Comparison of ENCODE assay signal across 11 cellular contexts in the genomic region with DNA sequence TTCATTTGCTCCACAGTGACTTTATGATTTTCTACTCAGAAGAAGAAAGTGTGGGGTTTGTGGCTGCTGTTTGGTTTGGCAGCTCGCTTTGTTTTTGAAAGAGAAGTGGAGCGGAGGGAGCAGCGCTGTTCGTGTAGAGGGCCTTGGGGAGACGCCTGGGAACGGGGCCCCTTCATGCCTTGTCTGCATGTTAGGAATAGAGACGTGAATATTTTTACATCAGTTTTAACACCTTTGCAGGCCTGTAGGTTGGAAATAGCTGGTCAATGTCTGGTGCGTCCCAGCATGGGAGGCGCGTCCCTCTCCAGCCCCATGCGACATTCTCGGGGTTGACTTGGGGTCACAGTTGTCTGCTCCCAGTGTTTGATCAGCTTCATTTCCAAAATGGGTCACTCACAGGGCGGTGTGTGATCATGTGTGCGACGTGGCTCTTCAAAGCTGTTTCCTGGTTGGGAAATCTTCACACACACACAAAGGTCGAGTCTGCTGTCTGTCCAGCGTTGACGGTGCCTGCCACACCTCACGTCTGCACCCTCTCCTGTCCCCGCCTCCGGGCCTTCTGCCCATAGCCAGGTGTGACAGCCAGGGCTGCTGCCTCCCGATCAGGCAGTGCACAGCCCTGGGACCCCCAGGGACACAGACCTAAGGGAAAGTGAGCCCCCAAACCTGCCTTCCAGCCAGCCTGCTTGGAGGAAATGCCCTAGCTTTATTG.
DNase-seq lines count a peak whose midpoint lies in the region; TF ChIP-seq lines count a peak whose summit lies in the region.
"Had no signal": no experiment of that assay in that cellular context is flagged by ENCODE, and none has a peak within 500 bp of the region (broad histone marks: within the 10 kb centered on the region; RNA-seq: fewer than 3 reads in every experiment).

No MANE protein-coding gene starts in this region.

- DNase-seq in NCI-H748 (lab: John Stamatoyannopoulos, UW; ENCODE audit: unreplicated experiment) (peak; percentile 46), NCI-H748 treated with DMSO at 0.1 percent for 48 hours (lab: John Stamatoyannopoulos, UW) (no peak), colonic mucosa (peak; percentile 94), tibial artery (no peak), NCI-H2081 (lab: John Stamatoyannopoulos, UW) (no peak), NCI-H2081 treated with DMSO at 0.1 percent for 48 hours (lab: John Stamatoyannopoulos, UW) (no peak)
- no peak for DNase-seq in activated CD4-positive, alpha-beta T cell treated with anti-CD3 and anti-CD28 coated beads, Interleukin-2, amount 50 U/mL, for 1 hour
- DNase-seq: NCI-H526, T1000, testis had no signal

- intact Hi-C loops in colonic mucosa (cut with DNase I) (no loop called here), tibial artery (cut with DNase I; ENCODE audit: low total_unique reads) (no loop called here)

- H3K36me3 ChIP-seq in colonic mucosa = no peaks in the 10 kb centered on the region
- no peaks in the 10 kb centered on the region for H3K36me3 ChIP-seq in liver (ENCODE audit: control insufficient read depth in 4 of 4, insufficient read depth in 3 of 4, low read depth in 1 of 4, low read length in 3 of 4)
- H3K36me3 ChIP-seq in tibial artery = no peaks in the 10 kb centered on the region

- H3K4me1 ChIP-seq in colonic mucosa (no peaks in the 10 kb centered on the region), liver (ENCODE audit: control insufficient read depth in 4 of 4, insufficient read depth in 4 of 4, low read length in 3 of 4) (peaks cover under 1 to 12% (median 3%) of the 10 kb centered on the region in 4 donors), tibial artery (peaks cover 0 to 14% (median 9%) of the 10 kb centered on the region in 4 donors)

- H3K27ac ChIP-seq in colonic mucosa = peak overlapping the region; percentile 45
- peak overlapping the region; percentile 86 to 91 for H3K27ac ChIP-seq in liver (ENCODE audit: low read depth in 1 of 2, low read length in 2 of 2)
- H3K27ac ChIP-seq in tibial artery = peak overlapping the region; percentile 3 to 13
- H3K27ac ChIP-seq: testis had no signal

- H3K9ac ChIP-seq in colonic mucosa (ENCODE audit: low read depth in 2 of 2, low read length in 2 of 2) (peak overlapping the region in 1 of 2 donors; percentile 82), liver (ENCODE audit: low read depth in 1 of 2, low read length in 2 of 2) (peak overlapping the region in 1 of 2 donors; percentile 58)

- TF ChIP-seq RAD21 in liver (IDR thresholded peaks at IDR 0.05) = peak; percentile 70 to 73

- WGBS in liver = 18% methylated on average over 22 of the region's 22 CpGs

- H3K9me3 ChIP-seq in colonic mucosa (no peaks in the 10 kb centered on the region), liver (ENCODE audit: control insufficient read depth in 4 of 4, low read length in 3 of 4) (no peaks in the 10 kb centered on the region), tibial artery (no peaks in the 10 kb centered on the region)
- H3K9me3 ChIP-seq: testis had no signal

- TF ChIP-seq CTCF in colonic mucosa (IDR thresholded peaks at IDR 0.05) (no peak), liver (IDR thresholded peaks at IDR 0.05; ENCODE audit: low read depth, low read length, missing input control) (peak; percentile 23), tibial artery (IDR thresholded peaks at IDR 0.05) (no peak)

- H3K4me3 ChIP-seq in colonic mucosa (no peak overlapping the region), liver (ENCODE audit: low read depth in 1 of 3, low read length in 3 of 3) (no peak overlapping the region), tibial artery (peak overlapping the region in 1 of 2 donors; percentile 10)
- H3K4me3 ChIP-seq: testis had no signal

- H3K27me3 ChIP-seq in colonic mucosa = no peaks in the 10 kb centered on the region
- no peaks in the 10 kb centered on the region for H3K27me3 ChIP-seq in liver (ENCODE audit: control insufficient read depth in 4 of 4, insufficient read depth in 4 of 4, low read length in 3 of 4)
- no peaks in the 10 kb centered on the region for H3K27me3 ChIP-seq in tibial artery
- H3K27me3 ChIP-seq: testis had no signal

TF ChIP-seq in liver, 16 proteins besides CTCF, POLR2A, EP300 and RAD21:
- TF ChIP-seq, protein P1, sequence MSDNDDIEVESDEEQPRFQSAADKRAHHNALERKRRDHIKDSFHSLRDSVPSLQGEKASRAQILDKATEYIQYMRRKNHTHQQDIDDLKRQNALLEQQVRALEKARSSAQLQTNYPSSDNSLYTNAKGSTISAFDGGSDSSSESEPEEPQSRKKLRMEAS (IDR thresholded peaks at IDR 0.05) = peak; percentile 95
- TF ChIP-seq FOXA2 (IDR thresholded peaks at IDR 0.05) (peak; percentile 87), EGR1 (IDR thresholded peaks at IDR 0.05; ENCODE audit: low read depth in 2 of 2) (peak in 1 of 2 donors; percentile 87), TAF1 (conservative IDR thresholded peaks at IDR 0.05) (no peak), FOXA1 (IDR thresholded peaks at IDR 0.05) (peak; percentile 91), RXRA (IDR thresholded peaks at IDR 0.05) (peak; percentile 99 to 100), GABPA (IDR thresholded peaks at IDR 0.05 in 1 of 2, conservative IDR thresholded peaks at IDR 0.05 in 1 of 2) (peak in 1 of 2 donors; percentile 54), ATF3 (IDR thresholded peaks at IDR 0.05) (peak; percentile 30), HNF4G (IDR thresholded peaks at IDR 0.05) (peak; percentile 43), HNF4A (conservative IDR thresholded peaks at IDR 0.05) (peak; percentile 81 to 90), SP1 (IDR thresholded peaks at IDR 0.05) (peak; percentile 95), NR2F2 (IDR thresholded peaks at IDR 0.05) (peak; percentile 66), YY1 (IDR thresholded peaks at IDR 0.05) (peak; percentile 92), REST (IDR thresholded peaks at IDR 0.05) (peak; percentile 70), JUND (IDR thresholded peaks at IDR 0.05) (peak; percentile 45 to 90)
- TF ChIP-seq, protein P2, sequence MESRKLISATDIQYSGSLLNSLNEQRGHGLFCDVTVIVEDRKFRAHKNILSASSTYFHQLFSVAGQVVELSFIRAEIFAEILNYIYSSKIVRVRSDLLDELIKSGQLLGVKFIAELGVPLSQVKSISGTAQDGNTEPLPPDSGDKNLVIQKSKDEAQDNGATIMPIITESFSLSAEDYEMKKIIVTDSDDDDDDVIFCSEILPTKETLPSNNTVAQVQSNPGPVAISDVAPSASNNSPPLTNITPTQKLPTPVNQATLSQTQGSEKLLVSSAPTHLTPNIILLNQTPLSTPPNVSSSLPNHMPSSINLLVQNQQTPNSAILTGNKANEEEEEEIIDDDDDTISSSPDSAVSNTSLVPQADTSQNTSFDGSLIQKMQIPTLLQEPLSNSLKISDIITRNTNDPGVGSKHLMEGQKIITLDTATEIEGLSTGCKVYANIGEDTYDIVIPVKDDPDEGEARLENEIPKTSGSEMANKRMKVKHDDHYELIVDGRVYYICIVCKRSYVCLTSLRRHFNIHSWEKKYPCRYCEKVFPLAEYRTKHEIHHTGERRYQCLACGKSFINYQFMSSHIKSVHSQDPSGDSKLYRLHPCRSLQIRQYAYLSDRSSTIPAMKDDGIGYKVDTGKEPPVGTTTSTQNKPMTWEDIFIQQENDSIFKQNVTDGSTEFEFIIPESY (IDR thresholded peaks at IDR 0.05) = peak; percentile 93

Comparison
In these comparisons a context has a peak if more than half of its experiments do, and no peak if none do; other contexts are left out.
1. DNase-seq: peak in NCI-H748 (single experiment) and colonic mucosa (single experiment); none in NCI-H748 treated with DMSO at 0.1 percent for 48 hours (single experiment), tibial artery (0 of 2), NCI-H2081 (0 of 2), activated CD4-positive, alpha-beta T cell treated with anti-CD3 and anti-CD28 coated beads, Interleukin-2, amount 50 U/mL, for 1 hour (single experiment) and NCI-H2081 treated with DMSO at 0.1 percent for 48 hours (single experiment).
2. H3K27ac ChIP-seq: peak in every context shown above with its lines; median percentile 88 in liver; 45 in colonic mucosa; 8 in tibial artery.